In genomic region chr9:32045513-32045912, GRCh38 we compare ENCODE assay signal across 3 cellular contexts.
"Had no signal": no experiment of that assay in that cellular context is flagged by ENCODE, and none has a peak within 500 bp of the region (broad histone marks: within the 10 kb centered on the region; RNA-seq: fewer than 3 reads in every experiment).

No MANE protein-coding gene starts in this region.

- H3K4me3 ChIP-seq: GM12878 had no signal

- DNase-seq: GDM1, GF-D8 had no signal
